Comparison of ENCODE assay signal across 9 cellular contexts in genomic region chr17:7384489-7385081, GRCh38. TPM values are rescaled to one million over a fixed set of nuclear protein-coding genes. Genes with fewer than 3 reads are reported as not detected.
DNase-seq lines count a peak whose midpoint lies in the region; ATAC-seq and TF ChIP-seq lines count a peak whose summit lies in the region.
"Had no signal": no experiment of that assay in that cellular context is flagged by ENCODE, and none has a peak within 500 bp of the region (broad histone marks: within the 10 kb centered on the region; RNA-seq: fewer than 3 reads in every experiment).

No MANE protein-coding gene starts in this region.

- peak overlapping the region; percentile 83 for H3K4me2 ChIP-seq in MM.1S (ENCODE audit: low read depth, low read length)
- peak overlapping the region; percentile 66 for H3K4me2 ChIP-seq in trophoblast cell (ENCODE audit: low read length)

- H3K9ac ChIP-seq in MM.1S (ENCODE audit: low read length) (peak overlapping the region; percentile 47; the same call in 1 of the 2 replicates), trophoblast cell (ENCODE audit: low read length) (no peak overlapping the region)

- no peak overlapping the region for H3K23ac ChIP-seq in trophoblast cell (ENCODE audit: low read length)

- H3K4me3 ChIP-seq in MM.1S (ENCODE audit: low read length) (peak overlapping the region; percentile 63), trophoblast cell (ENCODE audit: low read depth, low read length) (no peak overlapping the region)

- H4K8ac ChIP-seq in trophoblast cell (ENCODE audit: low read depth, low read length), result no peak overlapping the region

- H3K14ac ChIP-seq in trophoblast cell (ENCODE audit: low read length), result no peak overlapping the region

- TF ChIP-seq CTCF in MM.1S (IDR thresholded peaks at IDR 0.05; ENCODE audit: low read length) (no peak), GM13977 (IDR thresholded peaks at IDR 0.05; ENCODE audit: extremely low read depth, insufficient read depth, missing control alignments) (no peak)

- no peaks in the 10 kb centered on the region for H3F3A ChIP-seq in MM.1S (ENCODE audit: insufficient read depth, low read length)

- H3K4me1 Mint-ChIP-seq in effector memory CD8-positive, alpha-beta T cell (ENCODE audit: low read depth in 2 of 2), result peaks cover 5 to 9% of the 10 kb centered on the region in 2 donors

- no peaks in the 10 kb centered on the region for H3K79me2 ChIP-seq in MM.1S (ENCODE audit: low read length)
- no peaks in the 10 kb centered on the region for H3K79me2 ChIP-seq in trophoblast cell (ENCODE audit: control insufficient read depth, insufficient read depth, low read length, poor library complexity)

- peaks cover 7% of the 10 kb centered on the region for H3K79me1 ChIP-seq in trophoblast cell (ENCODE audit: low read length)

- H3K9me3 ChIP-seq in MM.1S (replicated peaks; ENCODE audit: insufficient read depth, low read length) (no peaks in the 10 kb centered on the region), trophoblast cell (ENCODE audit: insufficient read depth, low read depth, low read length) (peaks cover 4% of the 10 kb centered on the region)

- H3K27ac Mint-ChIP-seq in effector memory CD8-positive, alpha-beta T cell, result peak overlapping the region; percentile 70 to 72

- in situ Hi-C loops in GM13977 (cut with MboI; ENCODE audit: low pct_unique_long_range_greater_than_20kb, low sequenced_read_pairs, unreplicated experiment), result no loop called here

- no peaks in the 10 kb centered on the region for H3K9me2 ChIP-seq in MM.1S (replicated peaks; ENCODE audit: insufficient read depth, low read length)

- H3K27ac ChIP-seq in MM.1S (ENCODE audit: low read length) (no peak overlapping the region), trophoblast cell (ENCODE audit: low read depth, low read length) (no peak overlapping the region)

- no peak overlapping the region for H4K12ac ChIP-seq in trophoblast cell (ENCODE audit: low read depth, low read length)

- H3K4me1 ChIP-seq in MM.1S (ENCODE audit: low read length) (peaks cover 4% of the 10 kb centered on the region; the same call in 1 of the 2 replicates), trophoblast cell (ENCODE audit: control insufficient read depth in 1 of 2, insufficient read depth in 2 of 2, low read length in 2 of 2) (peaks cover 24 to 25% of the 10 kb centered on the region in 2 experiments)

- no peak overlapping the region for H2BK5ac ChIP-seq in trophoblast cell (ENCODE audit: low read depth, low read length, poor library complexity)

- H4K91ac ChIP-seq in trophoblast cell (ENCODE audit: low read depth, low read length), result no peak overlapping the region

- DNase-seq in D341Med (ENCODE audit: low spot score), result peak; percentile 8
- DNase-seq in MM.1S, result no peak
- no peak for DNase-seq in effector memory CD8-positive, alpha-beta T cell
- no peak for DNase-seq in trophoblast cell
- no peak for DNase-seq in Kasumi-1 (lab: John Stamatoyannopoulos, UW)
- DNase-seq in GM13977 (ENCODE audit: low spot score), result no peak
- no peak for DNase-seq in NCI-H1105 (lab: John Stamatoyannopoulos, UW)
- DNase-seq in activated gamma-delta T cell (lab: John Stamatoyannopoulos, UW), result no peak
- DNase-seq: NCI-H2081 treated with DMSO at 0.1 percent for 48 hours had no signal

- H2AFZ ChIP-seq in MM.1S (ENCODE audit: low read length) (peak overlapping the region; percentile 87), trophoblast cell (ENCODE audit: insufficient read depth, low read length, poor library complexity) (no peak overlapping the region)

- H3K9me3 Mint-ChIP-seq in effector memory CD8-positive, alpha-beta T cell, result no peaks in the 10 kb centered on the region

- ATAC-seq in effector memory CD8-positive, alpha-beta T cell (replicated peaks), result no peak

- peaks cover 17% of the 10 kb centered on the region for H3K36me3 Mint-ChIP-seq in effector memory CD8-positive, alpha-beta T cell (ENCODE audit: insufficient read depth)

- WGBS in trophoblast cell (ENCODE audit: extremely low coverage, insufficient coverage, insufficient read length), result no CpG with 5 or more reads among the region's 23 CpGs

- no peak overlapping the region for H3K18ac ChIP-seq in trophoblast cell (ENCODE audit: low read length)

- H2AK5ac ChIP-seq in trophoblast cell (ENCODE audit: low read length), result no peak overlapping the region

- no peak overlapping the region for H3K4ac ChIP-seq in trophoblast cell (ENCODE audit: low read depth, low read length)

- H3K27me3 Mint-ChIP-seq in effector memory CD8-positive, alpha-beta T cell, result peaks cover 18 to 33% of the 10 kb centered on the region in 2 donors

- H3K4me3 Mint-ChIP-seq in effector memory CD8-positive, alpha-beta T cell, result peak overlapping the region; percentile 65 to 71

- H4K20me1 ChIP-seq in MM.1S (ENCODE audit: insufficient read depth, low read length), result no peaks in the 10 kb centered on the region

- H3K36me3 ChIP-seq in MM.1S (replicated peaks; ENCODE audit: insufficient read depth, low read length) (no peaks in the 10 kb centered on the region), trophoblast cell (ENCODE audit: control insufficient read depth in 1 of 2, insufficient read depth in 2 of 2, low read length in 2 of 2) (peaks cover 30 to 39% of the 10 kb centered on the region in 2 experiments)

- no peak overlapping the region for H2BK12ac ChIP-seq in trophoblast cell (ENCODE audit: low read length)

- H2BK120ac ChIP-seq in trophoblast cell (ENCODE audit: insufficient read depth, low read length, poor library complexity), result no peak overlapping the region

- H3K27me3 ChIP-seq in MM.1S (replicated peaks; ENCODE audit: insufficient read depth, low read length), result peaks cover 39% of the 10 kb centered on the region
- H3K27me3 ChIP-seq in trophoblast cell (ENCODE audit: insufficient read depth, low read length), result no peaks in the 10 kb centered on the region

RNA-seq across cellular contexts. Expression of gene TNK1, which starts 3.7 kb away (rescaled TPM):
- 3.4 TPM in 2 replicates for polyA plus RNA-seq in trophoblast cell (2013)

RNA-seq across cellular contexts. Expression of gene PLSCR3, which starts 9.7 kb away (rescaled TPM):
- 88.4 and 89.2 TPM in 2 replicates for polyA plus RNA-seq in trophoblast cell (2013)

RNA-seq across cellular contexts. Expression of gene TMEM256, which starts 19.3 kb away (rescaled TPM):
- polyA plus RNA-seq in trophoblast cell (2013), result 134 and 152 TPM in 2 replicates

RNA-seq across cellular contexts. Expression of gene NLGN2, which starts 23.1 kb away (rescaled TPM):
- 25.8 and 25.9 TPM in 2 replicates for polyA plus RNA-seq in trophoblast cell (2013)

RNA-seq across cellular contexts. Expression of gene TMEM95, which starts 29.6 kb away (rescaled TPM):
- not detected in 2 replicates for polyA plus RNA-seq in trophoblast cell (2013)
